21 cellular contexts compared by ENCODE assay signal in the genomic region with DNA sequence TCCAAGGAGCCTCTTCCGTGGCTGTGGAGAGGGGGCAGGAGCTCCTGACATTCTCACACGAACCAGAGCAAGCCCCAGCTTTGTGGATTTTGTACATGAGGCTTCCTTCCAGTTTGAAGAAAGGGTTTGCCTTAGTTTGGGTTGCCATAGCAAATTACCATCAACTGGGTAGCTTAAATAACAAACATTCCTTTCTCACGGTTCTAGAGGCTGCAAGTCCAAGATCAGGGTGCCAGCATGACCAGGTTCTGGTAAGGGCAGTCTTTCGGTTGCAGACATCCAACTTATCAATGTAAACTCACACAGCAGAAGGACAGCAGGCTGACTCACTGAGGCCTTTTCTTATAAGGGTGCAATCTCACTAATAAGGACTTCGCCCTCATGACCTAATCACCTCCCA. TPM values are rescaled to one million over a fixed set of nuclear protein-coding genes. Genes with fewer than 3 reads are reported as not detected.
A peak's percentile ranks its signal among the peaks of the same experiment; 100 is the strongest.
DNase-seq lines count a peak whose midpoint lies in the region; FAIRE-seq and TF ChIP-seq lines count a peak whose summit lies in the region.
"Had no signal": no experiment of that assay in that cellular context is flagged by ENCODE, and none has a peak within 500 bp of the region (broad histone marks: within the 10 kb centered on the region; RNA-seq: fewer than 3 reads in every experiment).

No MANE protein-coding gene starts in this region.

- H3K4me1 ChIP-seq in breast epithelium (no peaks in the 10 kb centered on the region), hepatocyte (ENCODE audit: insufficient read depth) (peaks cover 15% of the 10 kb centered on the region), kidney (ENCODE audit: control insufficient read depth in 1 of 2, insufficient read depth in 1 of 2, low read depth in 1 of 2, low read length in 2 of 2) (no peaks in the 10 kb centered on the region)
- H3K4me1 ChIP-seq: transverse colon had no signal

- CTCF ChIA-PET in MCF 10A (lab: Yijun Ruan, JAX), result interaction anchor here (0.6 to 5.8 kb wide), 6 partner anchors 12 to 678 kb away, joined by 3 to 48 read pairs (median 4); no protein-coding TSS in a partner anchor

- no peak overlapping the region for H3K4me2 ChIP-seq in hepatocyte

- DNase-seq in MCF 10A (ENCODE audit: unreplicated experiment), result no peak
- DNase-seq in breast epithelium (ENCODE audit: low spot score in 2 of 2), result no peak
- DNase-seq in astrocyte of the hippocampus (ENCODE audit: low read depth, low spot score), result peak; percentile 44
- no peak for DNase-seq in hepatocyte (ENCODE audit: low spot score)
- DNase-seq in activated T-helper 2 cell treated with anti-CD3 and anti-CD28 coated beads, Interferon-gamma antibody, Interleukin-2, Interleukin-4, amounts not matched to agents 10 μg/mL and 5 μg/mL and 100 μg/mL, durations not matched to agents 14 hours and 24 hours and 36 hours (ENCODE audit: low spot score), result no peak
- no peak for DNase-seq in stimulated activated CD4-positive, alpha-beta T cell treated with anti-CD3 and anti-CD28 coated beads, Interleukin-2, amount 100 ng/mL, for 48 hours
- DNase-seq in kidney, result no peak
- no peak for DNase-seq in epidermal melanocyte (ENCODE audit: insufficient read length, low spot score)
- DNase-seq: CD4-positive, CD25-positive, alpha-beta regulatory T cell; endodermal cell; NCI-H1436 treated with DMSO at 0.1 percent for 48 hours; NCI-H345; stimulated activated naive CD4-positive, alpha-beta T cell treated with Interleukin-2 at 50 U/mL for 16 hours; transverse colon had no signal

- H3K27me3 ChIP-seq in breast epithelium (no peaks in the 10 kb centered on the region), hepatocyte (no peaks in the 10 kb centered on the region)
- H3K27me3 ChIP-seq: transverse colon had no signal

- no TSS peak for BruUV-seq in MCF 10A (replicated peaks; lab: Mats Ljungman, UMichigan)

- H3K9ac ChIP-seq in kidney (ENCODE audit: low read length in 2 of 2), result no peak overlapping the region

- no peak overlapping the region for H2AFZ ChIP-seq in hepatocyte

- no peak for TF ChIP-seq POLR2A in breast epithelium (IDR thresholded peaks at IDR 0.05)

- no peaks in the 10 kb centered on the region for H3K9me2 ChIP-seq in hepatocyte (replicated peaks; ENCODE audit: insufficient read depth)

- intact Hi-C loops in MCF 10A (cut with micrococcal nuclease) (no loop called here), breast epithelium (cut with DNase I; ENCODE audit: low total_unique reads) (no loop called here), kidney (cut with DNase I) (no loop called here)
- intact Hi-C loops in activated T-helper 2 cell treated with anti-CD3 and anti-CD28 coated beads, Interferon-gamma antibody, Interleukin-2, Interleukin-4, amounts not matched to agents 10 μg/mL and 5 μg/mL and 100 μg/mL, durations not matched to agents 14 hours and 24 hours and 36 hours (cut with micrococcal nuclease), result no loop called here

- peak overlapping the region; percentile 85 for H3K27ac Mint-ChIP-seq in MCF 10A (ENCODE audit: low read depth, unreplicated experiment)
- H3K27ac Mint-ChIP-seq in activated T-helper 2 cell treated with anti-CD3 and anti-CD28 coated beads, Interferon-gamma antibody, Interleukin-2, Interleukin-4, amounts not matched to agents 10 μg/mL and 5 μg/mL and 100 μg/mL, durations not matched to agents 14 hours and 24 hours and 36 hours, result no peak overlapping the region
- H3K27ac Mint-ChIP-seq: endodermal cell; natural killer cell treated with Interleukin-12 subunit alpha and Interleukin-12 subunit beta and Interleukin-15 and Interleukin-18, amount 100 ng/mL, for 72 hours; WTC11 had no signal

- POLR2A ChIA-PET in MCF 10A (lab: Yijun Ruan, JAX), result interaction anchor here (1.1 to 1.6 kb wide), 3 partner anchors 9 to 298 kb away, joined by 4 to 8 read pairs (median 6); no protein-coding TSS in a partner anchor

- 72% methylated on average over 5 of the region's 5 CpGs for WGBS in hepatocyte (ENCODE audit: low lambda C conversion rate, missing lambda C conversion rate)

- H3K9me3 ChIP-seq in breast epithelium, result peaks cover 0 to 13% of the 10 kb centered on the region in 2 donors
- no peaks in the 10 kb centered on the region for H3K9me3 ChIP-seq in hepatocyte (ENCODE audit: low read depth)
- peaks cover 2 to 15% of the 10 kb centered on the region in 2 donors for H3K9me3 ChIP-seq in kidney (ENCODE audit: control insufficient read depth in 1 of 2, low read length in 2 of 2)

- no peak overlapping the region for H3K4me3 Mint-ChIP-seq in MCF 10A (ENCODE audit: unreplicated experiment)
- no peak overlapping the region for H3K4me3 Mint-ChIP-seq in activated T-helper 2 cell treated with anti-CD3 and anti-CD28 coated beads, Interferon-gamma antibody, Interleukin-2, Interleukin-4, amounts not matched to agents 10 μg/mL and 5 μg/mL and 100 μg/mL, durations not matched to agents 14 hours and 24 hours and 36 hours (ENCODE audit: low read depth)
- H3K4me3 Mint-ChIP-seq: CD4-positive, CD25-positive, alpha-beta regulatory T cell; endodermal cell; natural killer cell treated with Interleukin-12 subunit alpha and Interleukin-12 subunit beta and Interleukin-15 and Interleukin-18, amount 100 ng/mL, for 72 hours; WTC11 had no signal

- H3K9me3 Mint-ChIP-seq in MCF 10A (ENCODE audit: unreplicated experiment), result peaks cover 17% of the 10 kb centered on the region
- peaks cover 7% of the 10 kb centered on the region for H3K9me3 Mint-ChIP-seq in activated T-helper 2 cell treated with anti-CD3 and anti-CD28 coated beads, Interferon-gamma antibody, Interleukin-2, Interleukin-4, amounts not matched to agents 10 μg/mL and 5 μg/mL and 100 μg/mL, durations not matched to agents 14 hours and 24 hours and 36 hours

- peaks cover 18% of the 10 kb centered on the region for H3K4me1 Mint-ChIP-seq in MCF 10A (ENCODE audit: insufficient read depth, unreplicated experiment)
- no peaks in the 10 kb centered on the region for H3K4me1 Mint-ChIP-seq in activated T-helper 2 cell treated with anti-CD3 and anti-CD28 coated beads, Interferon-gamma antibody, Interleukin-2, Interleukin-4, amounts not matched to agents 10 μg/mL and 5 μg/mL and 100 μg/mL, durations not matched to agents 14 hours and 24 hours and 36 hours (ENCODE audit: low read depth)
- H3K4me1 Mint-ChIP-seq: CD4-positive, CD25-positive, alpha-beta regulatory T cell; endodermal cell; WTC11 had no signal

- no peaks in the 10 kb centered on the region for H3K79me2 ChIP-seq in hepatocyte

- H3K36me3 Mint-ChIP-seq in MCF 10A (ENCODE audit: insufficient read depth, unreplicated experiment), result no peaks in the 10 kb centered on the region
- no peaks in the 10 kb centered on the region for H3K36me3 Mint-ChIP-seq in activated T-helper 2 cell treated with anti-CD3 and anti-CD28 coated beads, Interferon-gamma antibody, Interleukin-2, Interleukin-4, amounts not matched to agents 10 μg/mL and 5 μg/mL and 100 μg/mL, durations not matched to agents 14 hours and 24 hours and 36 hours (ENCODE audit: low read depth)
- H3K36me3 Mint-ChIP-seq: CD4-positive, CD25-positive, alpha-beta regulatory T cell had no signal

- H3K4me3 ChIP-seq in breast epithelium (no peak overlapping the region), hepatocyte (no peak overlapping the region), kidney (ENCODE audit: low read length in 2 of 2) (no peak overlapping the region)
- H3K4me3 ChIP-seq: lung, transverse colon had no signal

- H4K20me1 ChIP-seq in hepatocyte (ENCODE audit: insufficient read depth, poor library complexity, severe bottlenecking), result no peaks in the 10 kb centered on the region

- no peak overlapping the region for H3K27ac ChIP-seq in breast epithelium
- H3K27ac ChIP-seq in hepatocyte, result peak overlapping the region; percentile 81
- H3K27ac ChIP-seq in kidney (ENCODE audit: low read depth in 2 of 2, low read length in 2 of 2), result no peak overlapping the region
- H3K27ac ChIP-seq: transverse colon had no signal

- H3K27me3 Mint-ChIP-seq in MCF 10A (ENCODE audit: insufficient read depth, unreplicated experiment), result no peaks in the 10 kb centered on the region
- peaks cover 4% of the 10 kb centered on the region for H3K27me3 Mint-ChIP-seq in activated T-helper 2 cell treated with anti-CD3 and anti-CD28 coated beads, Interferon-gamma antibody, Interleukin-2, Interleukin-4, amounts not matched to agents 10 μg/mL and 5 μg/mL and 100 μg/mL, durations not matched to agents 14 hours and 24 hours and 36 hours (ENCODE audit: low read depth)

- no peaks in the 10 kb centered on the region for H3K36me3 ChIP-seq in breast epithelium
- H3K36me3 ChIP-seq in hepatocyte (replicated peaks; ENCODE audit: insufficient read depth, low read depth), result no peaks in the 10 kb centered on the region
- H3K36me3 ChIP-seq in kidney (ENCODE audit: control insufficient read depth in 1 of 2, insufficient read depth in 2 of 2, low read length in 2 of 2), result no peaks in the 10 kb centered on the region
- H3K36me3 ChIP-seq: transverse colon had no signal

- no peak for TF ChIP-seq CTCF in MCF 10A (IDR thresholded peaks at IDR 0.05; ENCODE audit: unreplicated experiment)
- TF ChIP-seq CTCF in breast epithelium (IDR thresholded peaks at IDR 0.05), result no peak
- TF ChIP-seq CTCF in hepatocyte (IDR thresholded peaks at IDR 0.05; ENCODE audit: poor library complexity), result no peak
- no peak for TF ChIP-seq CTCF in kidney (IDR thresholded peaks at IDR 0.05; ENCODE audit: borderline replicate concordance, extremely low read depth, insufficient read depth)

- FAIRE-seq in kidney (lab: Jason Lieb, UNC), result no peak
- FAIRE-seq: GM19239 had no signal

RNA-seq across cellular contexts. Expression of a gene that starts 25.9 kb away (rescaled TPM):
- total RNA-seq in MCF 10A (2022) (not detected in 2 replicates), breast epithelium (1 to 10 TPM in 1 of 3 donors, under 1 TPM in 2; under 0.01 to 2.5 (median 0.16) TPM), hepatocyte (0.08 TPM in 1 of 2 replicates, not detected in the other), kidney (0.16 TPM)
- polyA plus RNA-seq in hepatocyte (0.26 TPM in 1 of 2 replicates, not detected in the other), kidney (ENCODE audit: insufficient read depth, low read depth, low replicate concordance) (not detected)
- not detected in 2 replicates for total RNA-seq in activated T-helper 2 cell treated with anti-CD3 and anti-CD28 coated beads, Interferon-gamma antibody, Interleukin-2, Interleukin-4, amounts not matched to agents 10 μg/mL and 5 μg/mL and 100 μg/mL, durations not matched to agents 14 hours and 24 hours and 36 hours
- total RNA-seq: activated CD8-positive, alpha-beta memory T cell treated with anti-CD3 and anti-CD28 coated beads for 36 hours; CD4-positive, CD25-positive, alpha-beta regulatory T cell; cerebellum; endodermal cell; natural killer cell treated with Interleukin-12 subunit alpha and Interleukin-12 subunit beta and Interleukin-15 and Interleukin-18, amount 100 ng/mL, for 72 hours; T-helper 1 cell treated with Interleukin-12 subunit alpha and Interleukin-12 subunit beta and Interleukin-4 antibody, amounts not matched to agents 30 ng/mL and 1 ng/mL, for 36 hours had no signal
- polyA plus RNA-seq: CD4-positive, CD25-positive, alpha-beta regulatory T cell had no signal
